42 cellular contexts compared by ENCODE assay signal in genomic region chr16:25199457-25199856, GRCh38. TPM values are rescaled to one million over a fixed set of nuclear protein-coding genes. Genes with fewer than 3 reads are reported as not detected.
"Had no signal": no experiment of that assay in that cellular context is flagged by ENCODE, and none has a peak within 500 bp of the region (broad histone marks: within the 10 kb centered on the region; RNA-seq: fewer than 3 reads in every experiment).

No MANE protein-coding gene starts in this region.

- H3K4me3 Mint-ChIP-seq: activated naive CD4-positive, alpha-beta T cell treated with anti-CD3 and anti-CD28 coated beads for 36 hours; activated naive CD4-positive, alpha-beta T cell treated with anti-CD3 and anti-CD28 coated beads, Interleukin-2, amount 10 ng/mL, durations not matched to agents 7 days and 5 days; activated naive CD4-positive, alpha-beta T cell treated with anti-CD3 and anti-CD28 coated beads, Interleukin-2, amount 50 U/mL, for 24 hours; activated naive CD8-positive, alpha-beta T cell; activated naive CD8-positive, alpha-beta T cell treated with anti-CD3 and anti-CD28 coated beads for 36 hours; activated naive CD8-positive, alpha-beta T cell treated with anti-CD3 and anti-CD28 coated beads, Interleukin-2, amount 10 ng/mL, durations not matched to agents 7 days and 5 days; activated naive CD8-positive, alpha-beta T cell treated with anti-CD3 and anti-CD28 coated beads, Interleukin-2, amount 50 U/mL, for 24 hours; activated T-cell treated with anti-CD3 and anti-CD28 coated beads, Interleukin-2, amount 50 U/mL, for 24 hours; activated T-cell treated with anti-CD3 and anti-CD28 coated beads, Interleukin-2, amount 50 U/mL, for 4 hours; activated T-cell treated with anti-CD3 and anti-CD28 coated beads, Interleukin-2, amount 50 U/mL, for 72 hours; activated T-helper 1 cell treated with anti-CD3 and anti-CD28 coated beads, Interleukin-12 subunit alpha, Interleukin-12 subunit beta, Interleukin-2, Interleukin-4 antibody, amounts not matched to agents 30 ng/mL and 10 ng/mL and 1 ng/mL, durations not matched to agents 14 hours and 24 hours and 36 hours; activated T-helper 17 cell treated with anti-CD3 and anti-CD28 coated beads, Interleukin-2, amount 50 U/mL, for 72 hours; brain; central memory CD8-positive, alpha-beta T cell had no signal

- H3K36me3 ChIP-seq: adrenal gland, ascending aorta, brain microvascular endothelial cell, breast epithelium, cardiac muscle cell had no signal

- H3K27me3 ChIP-seq: adrenal gland, ascending aorta, body of pancreas, brain microvascular endothelial cell, breast epithelium, cardiac muscle cell had no signal

- H3K9me3 Mint-ChIP-seq: activated naive CD4-positive, alpha-beta T cell treated with anti-CD3 and anti-CD28 coated beads for 36 hours; activated naive CD4-positive, alpha-beta T cell treated with anti-CD3 and anti-CD28 coated beads, Interleukin-2, amount 10 ng/mL, durations not matched to agents 7 days and 5 days; activated naive CD4-positive, alpha-beta T cell treated with anti-CD3 and anti-CD28 coated beads, Interleukin-2, amount 50 U/mL, for 24 hours; activated naive CD4-positive, alpha-beta T cell treated with anti-CD3 and anti-CD28 coated beads, Interleukin-2, amount 50 U/mL, for 72 hours; activated naive CD8-positive, alpha-beta T cell treated with anti-CD3 and anti-CD28 coated beads for 36 hours; activated naive CD8-positive, alpha-beta T cell treated with anti-CD3 and anti-CD28 coated beads, Interleukin-2, amount 10 ng/mL, durations not matched to agents 7 days and 5 days; activated naive CD8-positive, alpha-beta T cell treated with anti-CD3 and anti-CD28 coated beads, Interleukin-2, amount 50 U/mL, for 24 hours; activated T-cell treated with anti-CD3 and anti-CD28 coated beads, Interleukin-2, amount 50 U/mL, for 24 hours; activated T-cell treated with anti-CD3 and anti-CD28 coated beads, Interleukin-2, amount 50 U/mL, for 4 hours; activated T-helper 1 cell treated with anti-CD3 and anti-CD28 coated beads, Interleukin-12 subunit alpha, Interleukin-12 subunit beta, Interleukin-2, Interleukin-4 antibody, amounts not matched to agents 30 ng/mL and 10 ng/mL and 1 ng/mL, durations not matched to agents 14 hours and 24 hours and 36 hours; activated T-helper 17 cell treated with anti-CD3 and anti-CD28 coated beads, Interleukin-2, amount 50 U/mL, for 72 hours; activated T-helper 2 cell treated with anti-CD3 and anti-CD28 coated beads, Interferon-gamma antibody, Interleukin-2, Interleukin-4, amounts not matched to agents 10 μg/mL and 5 μg/mL and 100 μg/mL, durations not matched to agents 14 hours and 24 hours and 36 hours; brain; central memory CD8-positive, alpha-beta T cell had no signal

- DNase-seq: activated effector memory CD4-positive, alpha-beta T cell treated with anti-CD3 and anti-CD28 coated beads, Interleukin-2, amount 50 U/mL, for 16 hours; activated effector memory CD4-positive, alpha-beta T cell treated with Interleukin-2 at 50 U/mL for 16 hours; activated gamma-delta T cell; activated gamma-delta T cell treated with Interleukin-2 at 50 U/mL for 16 hours; activated naive CD4-positive, alpha-beta T cell; activated naive CD4-positive, alpha-beta T cell treated with anti-CD3 and anti-CD28 coated beads for 36 hours; activated naive CD4-positive, alpha-beta T cell treated with anti-CD3 and anti-CD28 coated beads, Interleukin-2, amount 10 ng/mL, durations not matched to agents 7 days and 5 days; activated naive CD4-positive, alpha-beta T cell treated with anti-CD3 and anti-CD28 coated beads, Interleukin-2, amount 50 U/mL, for 16 hours; activated naive CD4-positive, alpha-beta T cell treated with Interleukin-2 at 50 U/mL for 16 hours; activated naive CD8-positive, alpha-beta T cell treated with anti-CD3 and anti-CD28 coated beads for 36 hours; activated naive CD8-positive, alpha-beta T cell treated with anti-CD3 and anti-CD28 coated beads, Interleukin-2, amount 10 ng/mL, durations not matched to agents 7 days and 5 days; activated naive CD8-positive, alpha-beta T cell treated with anti-CD3 and anti-CD28 coated beads, Interleukin-2, amount 50 U/mL, for 24 hours; activated T-cell treated with anti-CD3 and anti-CD28 coated beads, Interleukin-2, amount 50 U/mL, for 1 hour; activated T-cell treated with anti-CD3 and anti-CD28 coated beads, Interleukin-2, amount 50 U/mL, for 24 hours; activated T-cell treated with anti-CD3 and anti-CD28 coated beads, Interleukin-2, amount 50 U/mL, for 4 hours; activated T-cell treated with anti-CD3 and anti-CD28 coated beads, Interleukin-2, amount 50 U/mL, for 48 hours; activated T-cell treated with anti-CD3 and anti-CD28 coated beads, Interleukin-2, amount 50 U/mL, for 72 hours; adrenal gland; amniotic stem cell; amygdala; anterior cingulate cortex; aorta; body of pancreas; brain microvascular endothelial cell; caudate nucleus; central memory CD4-positive, alpha-beta T cell; cerebellar nuclear complex had no signal

- FAIRE-seq: astrocyte, bronchial epithelial cell, colon had no signal

- H3K36me3 Mint-ChIP-seq: activated naive CD4-positive, alpha-beta T cell treated with anti-CD3 and anti-CD28 coated beads, Interleukin-2, amount 10 ng/mL, durations not matched to agents 7 days and 5 days; activated naive CD4-positive, alpha-beta T cell treated with anti-CD3 and anti-CD28 coated beads, Interleukin-2, amount 50 U/mL, for 24 hours; activated naive CD4-positive, alpha-beta T cell treated with anti-CD3 and anti-CD28 coated beads, Interleukin-2, amount 50 U/mL, for 72 hours; activated naive CD8-positive, alpha-beta T cell; activated naive CD8-positive, alpha-beta T cell treated with anti-CD3 and anti-CD28 coated beads for 36 hours; activated naive CD8-positive, alpha-beta T cell treated with anti-CD3 and anti-CD28 coated beads, Interleukin-2, amount 10 ng/mL, durations not matched to agents 7 days and 5 days; brain had no signal

- H3K4me1 Mint-ChIP-seq: activated naive CD4-positive, alpha-beta T cell treated with anti-CD3 and anti-CD28 coated beads, Interleukin-2, amount 10 ng/mL, durations not matched to agents 7 days and 5 days; activated naive CD4-positive, alpha-beta T cell treated with anti-CD3 and anti-CD28 coated beads, Interleukin-2, amount 50 U/mL, for 24 hours; activated naive CD8-positive, alpha-beta T cell treated with anti-CD3 and anti-CD28 coated beads for 36 hours; activated naive CD8-positive, alpha-beta T cell treated with anti-CD3 and anti-CD28 coated beads, Interleukin-2, amount 10 ng/mL, durations not matched to agents 7 days and 5 days; activated naive CD8-positive, alpha-beta T cell treated with anti-CD3 and anti-CD28 coated beads, Interleukin-2, amount 50 U/mL, for 24 hours; activated T-helper 17 cell treated with anti-CD3 and anti-CD28 coated beads, Interleukin-2, amount 50 U/mL, for 72 hours; brain; central memory CD8-positive, alpha-beta T cell had no signal

- H3K27ac Mint-ChIP-seq: activated naive CD4-positive, alpha-beta T cell treated with anti-CD3 and anti-CD28 coated beads for 36 hours; activated naive CD4-positive, alpha-beta T cell treated with anti-CD3 and anti-CD28 coated beads, Interleukin-2, amount 10 ng/mL, durations not matched to agents 7 days and 5 days; activated naive CD4-positive, alpha-beta T cell treated with anti-CD3 and anti-CD28 coated beads, Interleukin-2, amount 50 U/mL, for 24 hours; activated naive CD4-positive, alpha-beta T cell treated with anti-CD3 and anti-CD28 coated beads, Interleukin-2, amount 50 U/mL, for 72 hours; activated naive CD8-positive, alpha-beta T cell; activated naive CD8-positive, alpha-beta T cell treated with anti-CD3 and anti-CD28 coated beads for 36 hours; activated naive CD8-positive, alpha-beta T cell treated with anti-CD3 and anti-CD28 coated beads, Interleukin-2, amount 10 ng/mL, durations not matched to agents 7 days and 5 days; activated naive CD8-positive, alpha-beta T cell treated with anti-CD3 and anti-CD28 coated beads, Interleukin-2, amount 50 U/mL, for 24 hours; activated T-cell treated with anti-CD3 and anti-CD28 coated beads, Interleukin-2, amount 50 U/mL, for 24 hours; activated T-cell treated with anti-CD3 and anti-CD28 coated beads, Interleukin-2, amount 50 U/mL, for 72 hours; activated T-helper 1 cell treated with anti-CD3 and anti-CD28 coated beads, Interleukin-12 subunit alpha, Interleukin-12 subunit beta, Interleukin-2, Interleukin-4 antibody, amounts not matched to agents 30 ng/mL and 10 ng/mL and 1 ng/mL, durations not matched to agents 14 hours and 24 hours and 36 hours; activated T-helper 17 cell treated with anti-CD3 and anti-CD28 coated beads, Interleukin-2, amount 50 U/mL, for 72 hours; activated T-helper 2 cell treated with anti-CD3 and anti-CD28 coated beads, Interferon-gamma antibody, Interleukin-2, Interleukin-4, amounts not matched to agents 10 μg/mL and 5 μg/mL and 100 μg/mL, durations not matched to agents 14 hours and 24 hours and 36 hours; brain had no signal

- H3K4me3 ChIP-seq: adrenal gland, ascending aorta, body of pancreas, breast epithelium, cardiac muscle cell had no signal

- H3K9me3 ChIP-seq: adrenal gland, ascending aorta, body of pancreas, breast epithelium had no signal

- ATAC-seq: activated naive CD4-positive, alpha-beta T cell treated with anti-CD3 and anti-CD28 coated beads, Interleukin-2, amount 50 U/mL, for 72 hours; activated naive CD8-positive, alpha-beta T cell treated with anti-CD3 and anti-CD28 coated beads, Interleukin-2, amount 50 U/mL, for 24 hours; activated T-cell treated with anti-CD3 and anti-CD28 coated beads, Interleukin-2, amount 50 U/mL, for 4 hours; activated T-cell treated with anti-CD3 and anti-CD28 coated beads, Interleukin-2, amount 50 U/mL, for 72 hours; activated T-helper 17 cell treated with anti-CD3 and anti-CD28 coated beads, Interleukin-2, amount 50 U/mL, for 72 hours; body of pancreas had no signal

- H3K4me1 ChIP-seq: adrenal gland, ascending aorta, body of pancreas, breast epithelium had no signal

- H3K27me3 Mint-ChIP-seq: activated naive CD4-positive, alpha-beta T cell treated with anti-CD3 and anti-CD28 coated beads, Interleukin-2, amount 10 ng/mL, durations not matched to agents 7 days and 5 days; activated naive CD4-positive, alpha-beta T cell treated with anti-CD3 and anti-CD28 coated beads, Interleukin-2, amount 50 U/mL, for 24 hours; activated naive CD8-positive, alpha-beta T cell; activated naive CD8-positive, alpha-beta T cell treated with anti-CD3 and anti-CD28 coated beads for 36 hours; activated naive CD8-positive, alpha-beta T cell treated with anti-CD3 and anti-CD28 coated beads, Interleukin-2, amount 50 U/mL, for 24 hours; activated T-cell treated with anti-CD3 and anti-CD28 coated beads, Interleukin-2, amount 50 U/mL, for 24 hours; activated T-helper 17 cell treated with anti-CD3 and anti-CD28 coated beads, Interleukin-2, amount 50 U/mL, for 72 hours; brain; central memory CD8-positive, alpha-beta T cell had no signal

- H3K27ac ChIP-seq: adrenal gland, ascending aorta, body of pancreas, brain microvascular endothelial cell, breast epithelium, cardiac muscle cell had no signal

RNA-seq across cellular contexts. Expression of gene AQP8, which starts 17.3 kb away (rescaled TPM):
- total RNA-seq: activated naive CD4-positive, alpha-beta T cell treated with anti-CD3 and anti-CD28 coated beads for 36 hours; activated naive CD4-positive, alpha-beta T cell treated with anti-CD3 and anti-CD28 coated beads, Interleukin-2, amount 50 U/mL, for 72 hours; activated naive CD8-positive, alpha-beta T cell treated with anti-CD3 and anti-CD28 coated beads for 36 hours; activated naive CD8-positive, alpha-beta T cell treated with anti-CD3 and anti-CD28 coated beads, Interleukin-2, amount 10 ng/mL, durations not matched to agents 7 days and 5 days; activated T-helper 1 cell treated with anti-CD3 and anti-CD28 coated beads, Interleukin-12 subunit alpha, Interleukin-12 subunit beta, Interleukin-2, Interleukin-4 antibody, amounts not matched to agents 30 ng/mL and 10 ng/mL and 1 ng/mL, durations not matched to agents 14 hours and 24 hours and 36 hours; activated T-helper 17 cell treated with anti-CD3 and anti-CD28 coated beads, Interleukin-2, amount 50 U/mL, for 72 hours; activated T-helper 2 cell treated with anti-CD3 and anti-CD28 coated beads, Interferon-gamma antibody, Interleukin-2, Interleukin-4, amounts not matched to agents 10 μg/mL and 5 μg/mL and 100 μg/mL, durations not matched to agents 14 hours and 24 hours and 36 hours; aorta; ascending aorta; astrocyte; bronchial epithelial cell; cerebellum had no signal
